Comparison of ENCODE assay signal across 27 cellular contexts in the genomic region with DNA sequence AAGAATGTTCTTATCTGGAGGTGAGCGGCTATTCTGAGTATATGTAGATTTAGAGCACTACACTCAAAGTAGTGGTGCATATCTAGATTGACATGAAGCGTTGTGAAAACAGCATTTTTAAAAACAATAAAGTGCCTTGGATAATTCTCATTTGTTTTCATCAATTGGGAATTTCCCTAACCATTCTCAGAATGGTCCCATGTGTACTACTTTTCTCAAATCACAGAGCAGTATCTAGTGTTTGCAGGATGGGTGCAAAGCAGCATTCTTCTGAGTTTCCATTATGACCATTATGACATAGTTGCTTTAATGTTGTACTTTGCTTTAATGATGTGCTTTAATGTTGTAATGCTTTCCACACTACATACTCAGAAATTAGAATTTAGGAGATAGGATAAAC.
"Had no signal": no experiment of that assay in that cellular context is flagged by ENCODE, and none has a peak within 500 bp of the region (broad histone marks: within the 10 kb centered on the region; RNA-seq: fewer than 3 reads in every experiment).

No MANE protein-coding gene starts in this region.

- DNase-seq: heart right ventricle; islet precursor cell; left ventricle myocardium inferior; mesendoderm; naive B cell; natural killer cell; nephron progenitor cell; occipital lobe; right lobe of liver; stimulated activated CD4-positive, alpha-beta T cell treated with anti-CD3 and anti-CD28 coated beads, Interleukin-12 subunit alpha, Interleukin-12 subunit beta, amount 100 ng/mL, for 4 hours; stimulated activated CD4-positive, alpha-beta T cell treated with anti-CD3 and anti-CD28 coated beads, Interleukin-15, amount 100 ng/mL, for 24 hours; stimulated activated CD4-positive, alpha-beta T cell treated with anti-CD3 and anti-CD28 coated beads, Interleukin-2, amount 100 ng/mL, for 24 hours; stimulated activated CD4-positive, alpha-beta T cell treated with anti-CD3 and anti-CD28 coated beads, Interleukin-4, amount 100 ng/mL, for 1 hour; stimulated activated naive CD8-positive, alpha-beta T cell treated with anti-CD3 and anti-CD28 coated beads, Interleukin-15, Interleukin-2, amounts not matched to agents 100 U/mL and 50 U/mL, for 24 hours; tibial artery; trophoblast cell; upper lobe of right lung; uterus had no signal

- H3K27ac Mint-ChIP-seq: mesothelial cell of epicardium, natural killer cell, nephron progenitor cell, neural progenitor cell had no signal

- H3K27me3 ChIP-seq: heart right ventricle, hepatocyte, neural progenitor cell, neutrophil, right atrium auricular region, right lobe of liver, suprapubic skin, tibial artery, upper lobe of right lung, uterus had no signal

- H3K36me3 ChIP-seq: uterus had no signal

- H3K4me1 ChIP-seq: heart right ventricle, left ventricle myocardium inferior, neural progenitor cell, right atrium auricular region, right lobe of liver, suprapubic skin, tibial artery, upper lobe of right lung, uterus had no signal

- H3K27me3 Mint-ChIP-seq: naive B cell had no signal

- H3K4me3 ChIP-seq: heart right ventricle, hepatocyte, left ventricle myocardium inferior, lung, neural progenitor cell, right atrium auricular region, right lobe of liver, suprapubic skin, thoracic aorta, tibial artery, upper lobe of right lung, uterus had no signal

- H3K4me1 Mint-ChIP-seq: mesothelial cell of epicardium, naive B cell, nephron progenitor cell, neural progenitor cell had no signal

- H3K9me3 ChIP-seq: heart right ventricle, left ventricle myocardium inferior, neutrophil, right atrium auricular region, right lobe of liver, suprapubic skin, thoracic aorta, tibial artery, upper lobe of right lung, uterus had no signal

- H3K27ac ChIP-seq: heart right ventricle, hepatocyte, left ventricle myocardium inferior, neural progenitor cell, neutrophil, parathyroid adenoma, right atrium auricular region, right lobe of liver, suprapubic skin, thoracic aorta, tibial artery, upper lobe of right lung, uterus had no signal

- H3K4me3 Mint-ChIP-seq: mesothelial cell of epicardium, naive B cell, natural killer cell, nephron progenitor cell, neural progenitor cell had no signal

- H3K9me3 Mint-ChIP-seq: mesothelial cell of epicardium, naive B cell, natural killer cell, nephron progenitor cell, neural progenitor cell had no signal
